ENCODE assay signal across 10 cellular contexts in genomic region chr11:126403658-126404057, GRCh38. TPM values are rescaled to one million over a fixed set of nuclear protein-coding genes. Genes with fewer than 3 reads are reported as not detected.
A peak's percentile ranks its signal among the peaks of the same experiment; 100 is the strongest.
DNase-seq lines count a peak whose midpoint lies in the region; ATAC-seq and TF ChIP-seq lines count a peak whose summit lies in the region.
"Had no signal": no experiment of that assay in that cellular context is flagged by ENCODE, and none has a peak within 500 bp of the region (broad histone marks: within the 10 kb centered on the region; RNA-seq: fewer than 3 reads in every experiment).

No MANE protein-coding gene starts in this region.

- TF ChIP-seq CTCF in hepatocyte (IDR thresholded peaks at IDR 0.05; ENCODE audit: poor library complexity): no peak

- no peaks in the 10 kb centered on the region for H3K36me3 ChIP-seq in hepatocyte (replicated peaks; ENCODE audit: insufficient read depth, low read depth)

- H3K9me3 ChIP-seq in hepatocyte (ENCODE audit: low read depth): no peaks in the 10 kb centered on the region
- H3K9me3 ChIP-seq: upper lobe of left lung had no signal

- peak overlapping the region; percentile 51 for H3K27ac ChIP-seq in hepatocyte

- H3K4me2 ChIP-seq in hepatocyte: no peak overlapping the region

- no peaks in the 10 kb centered on the region for H3K9me2 ChIP-seq in hepatocyte (replicated peaks; ENCODE audit: insufficient read depth)

- H2AFZ ChIP-seq in hepatocyte: no peak overlapping the region

- H3K79me2 ChIP-seq in hepatocyte: no peaks in the 10 kb centered on the region

- 93% methylated on average over 8 of the region's 8 CpGs for WGBS in hepatocyte (ENCODE audit: low lambda C conversion rate, missing lambda C conversion rate)

- H3K4me1 ChIP-seq in hepatocyte (ENCODE audit: insufficient read depth): no peaks in the 10 kb centered on the region

- H3K27me3 ChIP-seq in hepatocyte: no peaks in the 10 kb centered on the region
- H3K27me3 ChIP-seq: upper lobe of left lung had no signal

- no peaks in the 10 kb centered on the region for H4K20me1 ChIP-seq in hepatocyte (ENCODE audit: insufficient read depth, poor library complexity, severe bottlenecking)

- ATAC-seq in GM18858 (IDR thresholded peaks at IDR 0.05; ENCODE audit: unreplicated experiment): peak; percentile 91
- peak; percentile 95 for ATAC-seq in GM21717 (IDR thresholded peaks at IDR 0.05; ENCODE audit: unreplicated experiment)
- peak; percentile 88 for ATAC-seq in HG03378 (IDR thresholded peaks at IDR 0.05; ENCODE audit: unreplicated experiment)

- no peak for DNase-seq in hepatocyte (ENCODE audit: low spot score)
- no peak for DNase-seq in iPS-NIHi7 (ENCODE audit: extremely low spot score)
- no peak for DNase-seq in NCI-H1092 treated with DMSO at 0.1 percent for 48 hours (lab: John Stamatoyannopoulos, UW)
- DNase-seq in activated effector memory CD4-positive, alpha-beta T cell treated with anti-CD3 and anti-CD28 coated beads, Interleukin-2, amount 50 U/mL, for 16 hours: no peak
- no peak for DNase-seq in cerebellum (ENCODE audit: low spot score)
- DNase-seq: NCI-H446, upper lobe of left lung had no signal

- H3K4me3 ChIP-seq in hepatocyte: no peak overlapping the region
- H3K4me3 ChIP-seq: upper lobe of left lung had no signal

RNA-seq across cellular contexts. Expression of gene ST3GAL4, which starts 48.2 kb away (rescaled TPM):
- total RNA-seq in hepatocyte (25.2 and 31.5 TPM in 2 replicates), cerebellum (13.7 TPM)
- polyA plus RNA-seq in hepatocyte: 31.0 and 33.5 TPM in 2 replicates
